ENCODE assay signal across 1 cellular context in genomic region chr19:51703655-51704515, GRCh38.
TF ChIP-seq lines count a peak whose summit lies in the region.

No MANE protein-coding gene starts in this region.

TF ChIP-seq in K562, 482 proteins besides CTCF, POLR2A, EP300 and RAD21 (continued from another document and continues in another):
- TF ChIP-seq MNT (conservative IDR thresholded peaks at IDR 0.05), result peak; percentile 89 to 95
- TF ChIP-seq ZNF280A (IDR thresholded peaks at IDR 0.05; ENCODE audit: low read depth, partially characterized antibody), result no peak
- peak; percentile 33 for TF ChIP-seq NFIC (IDR thresholded peaks at IDR 0.05)
- no peak for TF ChIP-seq AFF1 (IDR thresholded peaks at IDR 0.05; ENCODE audit: low read depth in 1 of 2, partially characterized antibody in 2 of 2)
- no peak; the same call in 1 of the 2 replicates for TF ChIP-seq MXI1 (IDR thresholded peaks at IDR 0.05; ENCODE audit: low read depth, low read length)
- no peak for TF ChIP-seq SRSF9 (IDR thresholded peaks at IDR 0.05; ENCODE audit: borderline replicate concordance, low read depth, low read length)
- no peak for TF ChIP-seq ZNF121 (CRISPR knock-in tag; conservative IDR thresholded peaks at IDR 0.05)
- TF ChIP-seq ETS2 (tag; IDR thresholded peaks at IDR 0.05; ENCODE audit: borderline replicate concordance, poor library complexity, severe bottlenecking), result no peak
- TF ChIP-seq ZFP1 (CRISPR knock-in tag; IDR thresholded peaks at IDR 0.05), result peak; percentile 62; the same call in 1 of the 2 replicates
- no peak for TF ChIP-seq CHAMP1 (IDR thresholded peaks at IDR 0.05)
- no peak for TF ChIP-seq ZKSCAN1 (IDR thresholded peaks at IDR 0.05; ENCODE audit: low read depth, low read length)
- peak; percentile 80 for TF ChIP-seq SUPT5H (IDR thresholded peaks at IDR 0.05)
- no peak for TF ChIP-seq DIDO1 (tag; IDR thresholded peaks at IDR 0.05; ENCODE audit: low read depth)
- no peak for TF ChIP-seq ETV5 (CRISPR knock-in tag; IDR thresholded peaks at IDR 0.05; ENCODE audit: low read depth)
- TF ChIP-seq GTF3C2 (IDR thresholded peaks at IDR 0.05; ENCODE audit: borderline replicate concordance, extremely low read depth, insufficient read length), result no peak
- no peak for TF ChIP-seq ZBTB1 (CRISPR knock-in tag; IDR thresholded peaks at IDR 0.05; ENCODE audit: borderline replicate concordance, low read depth)
- no peak for TF ChIP-seq U2AF2 (optimal IDR thresholded peaks at IDR 0.05; ENCODE audit: low read depth, low read length)
- no peak for TF ChIP-seq E4F1 (CRISPR knock-in tag; IDR thresholded peaks at IDR 0.05; ENCODE audit: borderline replicate concordance)
- no peak for TF ChIP-seq ZBTB49 (CRISPR knock-in tag; IDR thresholded peaks at IDR 0.05; ENCODE audit: borderline replicate concordance)
- TF ChIP-seq SETDB1 (IDR thresholded peaks at IDR 0.05; ENCODE audit: low read length), result no peak
- no peak for TF ChIP-seq MEF2A (IDR thresholded peaks at IDR 0.05; ENCODE audit: control insufficient read depth, low read depth, low read length)
- no peak for TF ChIP-seq RAD51 (IDR thresholded peaks at IDR 0.05; ENCODE audit: borderline replicate concordance, low read depth)
- TF ChIP-seq ZNF398 (CRISPR knock-in tag; IDR thresholded peaks at IDR 0.05), result no peak
- peak; percentile 61 for TF ChIP-seq E2F8 (IDR thresholded peaks at IDR 0.05; ENCODE audit: low read depth, partially characterized antibody)
- peak; percentile 82 for TF ChIP-seq PKNOX1 (IDR thresholded peaks at IDR 0.05)
